In genomic region chr7:108525985-108526767, GRCh38 we compare ENCODE assay signal across 1 cellular context.
TF ChIP-seq lines count a peak whose summit lies in the region.

TSS of gene PNPLA8 (minus strand) at chr7:108526135. CDS start at chr7:108515491, 10,644 bp downstream.

TF ChIP-seq in HepG2, 621 proteins besides CTCF, POLR2A, EP300 and RAD21 (continued from another document):
- TF ChIP-seq HBP1 (CRISPR knock-in tag; IDR thresholded peaks at IDR 0.05; ENCODE audit: low read depth) = peak; percentile 70; the same call in 1 of the 2 replicates
- TF ChIP-seq HOXA3 (CRISPR knock-in tag; IDR thresholded peaks at IDR 0.05) = peak; percentile 92
- TF ChIP-seq REST (IDR thresholded peaks at IDR 0.05; ENCODE audit: borderline replicate concordance in 1 of 2, low read depth in 1 of 2, low read length in 2 of 2) = peak in 1 of 2 experiments; percentile 26; a peak in 1 of 4 replicates
- TF ChIP-seq SALL2 (CRISPR knock-in tag; IDR thresholded peaks at IDR 0.05) = peak; percentile 85; the same call in 1 of the 2 replicates
- TF ChIP-seq THAP8 (CRISPR knock-in tag; IDR thresholded peaks at IDR 0.05; ENCODE audit: borderline replicate concordance) = no peak; the same call in 1 of the 2 replicates
- TF ChIP-seq ZNF530 (CRISPR knock-in tag; IDR thresholded peaks at IDR 0.05; ENCODE audit: low read depth) = no peak
- no peak for TF ChIP-seq MED8 (CRISPR knock-in tag; IDR thresholded peaks at IDR 0.05; ENCODE audit: insufficient replicate concordance)
- TF ChIP-seq U2AF2 (IDR thresholded peaks at IDR 0.05; ENCODE audit: low read depth, low read length) = no peak
- TF ChIP-seq ELF3 (CRISPR knock-in tag; IDR thresholded peaks at IDR 0.05) = peak; percentile 77
- peak; percentile 70 for TF ChIP-seq JUN (CRISPR knock-in tag; IDR thresholded peaks at IDR 0.05)
- TF ChIP-seq MTF1 (CRISPR knock-in tag; IDR thresholded peaks at IDR 0.05) = no peak
- TF ChIP-seq ZNF234 (CRISPR knock-in tag; conservative IDR thresholded peaks at IDR 0.05) = no peak
- no peak for TF ChIP-seq KDM1A (CRISPR knock-in tag; IDR thresholded peaks at IDR 0.05)
- TF ChIP-seq AHR (CRISPR knock-in tag; IDR thresholded peaks at IDR 0.05) = no peak
- TF ChIP-seq ZSCAN21 (CRISPR knock-in tag; IDR thresholded peaks at IDR 0.05; ENCODE audit: borderline replicate concordance) = peak; percentile 85
- no peak for TF ChIP-seq IRF1 (CRISPR knock-in tag; IDR thresholded peaks at IDR 0.05; ENCODE audit: low read depth)
- TF ChIP-seq JUND (CRISPR knock-in tag; IDR thresholded peaks at IDR 0.05) = peak; percentile 18; the same call in 1 of the 2 replicates
- TF ChIP-seq ZBTB20 (CRISPR knock-in tag; IDR thresholded peaks at IDR 0.05; ENCODE audit: borderline replicate concordance, low read depth) = 0 out of 2 replicates have a peak, but pooled peaks have one; percentile 29
- no peak; the same call in 1 of the 2 replicates for TF ChIP-seq ZNF619 (CRISPR knock-in tag; IDR thresholded peaks at IDR 0.05)
- no peak; the same call in 1 of the 2 replicates for TF ChIP-seq ZNF609 (CRISPR knock-in tag; IDR thresholded peaks at IDR 0.05; ENCODE audit: borderline replicate concordance)
- peak; percentile 51; the same call in 1 of the 2 replicates for TF ChIP-seq NCOR1 (IDR thresholded peaks at IDR 0.05; ENCODE audit: borderline replicate concordance, low read length)
- TF ChIP-seq AKAP8 (CRISPR knock-in tag; IDR thresholded peaks at IDR 0.05) = 0 out of 2 replicates have a peak, but pooled peaks have one; percentile 42
- TF ChIP-seq MIXL1 (CRISPR knock-in tag; IDR thresholded peaks at IDR 0.05) = peak; percentile 46; the same call in 1 of the 2 replicates
- no peak for TF ChIP-seq FOXP1 (IDR thresholded peaks at IDR 0.05)
- TF ChIP-seq FOXP1 (CRISPR knock-in tag; IDR thresholded peaks at IDR 0.05) = no peak
- TF ChIP-seq E2F2 (CRISPR knock-in tag; IDR thresholded peaks at IDR 0.05; ENCODE audit: borderline replicate concordance) = no peak
- TF ChIP-seq PHF5A (CRISPR knock-in tag; IDR thresholded peaks at IDR 0.05; ENCODE audit: low read depth, unreplicated experiment) = no peak
- TF ChIP-seq NFE2 (CRISPR knock-in tag; IDR thresholded peaks at IDR 0.05) = no peak
- TF ChIP-seq ZNF646 (CRISPR knock-in tag; IDR thresholded peaks at IDR 0.05) = no peak
- TF ChIP-seq HNF4G (IDR thresholded peaks at IDR 0.05; ENCODE audit: borderline replicate concordance, low read depth, low read length) = no peak
- TF ChIP-seq HNF4G (CRISPR knock-in tag; IDR thresholded peaks at IDR 0.05; ENCODE audit: borderline replicate concordance, low read depth) = no peak
